ENCODE assay signal across 8 cellular contexts in genomic region chr9:128503870-128504269, GRCh38. TPM values are rescaled to one million over a fixed set of nuclear protein-coding genes. Genes with fewer than 3 reads are reported as not detected.
A peak's percentile ranks its signal among the peaks of the same experiment; 100 is the strongest.
DNase-seq lines count a peak whose midpoint lies in the region; ATAC-seq, FAIRE-seq and TF ChIP-seq lines count a peak whose summit lies in the region.

No MANE protein-coding gene starts in this region.

- peak overlapping the region; percentile 82 for H3K4me3 ChIP-seq in BJ (ENCODE audit: low read depth, low read length)
- H3K4me3 ChIP-seq in HL-60 (replicated peaks; ENCODE audit: insufficient read depth, low read length): peak overlapping the region; percentile 79; the same call in 1 of the 2 replicates
- peak overlapping the region; percentile 93 to 99 for H3K4me3 ChIP-seq in kidney (ENCODE audit: low read length in 2 of 2)
- peak overlapping the region; percentile 62 for H3K4me3 ChIP-seq in suprapubic skin

- peak overlapping the region in 1 of 2 donors; percentile 16 for H3K9ac ChIP-seq in kidney (ENCODE audit: low read length in 2 of 2)

- H3K4me1 Mint-ChIP-seq in activated naive CD8-positive, alpha-beta T cell treated with anti-CD3 and anti-CD28 coated beads, Interleukin-2, amount 10 ng/mL, durations not matched to agents 7 days and 5 days: peaks cover 21% of the 10 kb centered on the region

- no peak for ATAC-seq in activated naive CD8-positive, alpha-beta T cell treated with anti-CD3 and anti-CD28 coated beads, Interleukin-2, amount 10 ng/mL, durations not matched to agents 7 days and 5 days (ENCODE audit: low read depth)
- ATAC-seq in GM18868 (IDR thresholded peaks at IDR 0.05; ENCODE audit: unreplicated experiment): no peak

- TF ChIP-seq EP300 in suprapubic skin (IDR thresholded peaks at IDR 0.05): no peak

- H3K4me1 ChIP-seq in kidney (ENCODE audit: control insufficient read depth in 1 of 2, insufficient read depth in 1 of 2, low read depth in 1 of 2, low read length in 2 of 2) (peaks cover 5 to 10% of the 10 kb centered on the region in 2 donors), suprapubic skin (peaks cover 29% of the 10 kb centered on the region)

- intact Hi-C loops in kidney (cut with DNase I): no loop called here

- DNase-seq in BJ (ENCODE audit: low read depth) (no peak), HL-60 (ENCODE audit: low read depth in 1 of 2, low spot score in 1 of 2) (peak in 1 of 2 experiments; percentile 15), kidney (no peak), suprapubic skin (ENCODE audit: low spot score in 2 of 2) (no peak), NCI-H2107 treated with DMSO at 0.1 percent for 48 hours (lab: John Stamatoyannopoulos, UW; ENCODE audit: unreplicated experiment) (no peak)
- no peak for DNase-seq in activated naive CD8-positive, alpha-beta T cell treated with anti-CD3 and anti-CD28 coated beads, Interleukin-2, amount 10 ng/mL, durations not matched to agents 7 days and 5 days
- no peak for DNase-seq in effector CD8-positive, alpha-beta T cell (lab: John Stamatoyannopoulos, UW)

- H3K27ac ChIP-seq in HL-60 (replicated peaks) (peak overlapping the region; percentile 82), kidney (ENCODE audit: low read depth in 2 of 2, low read length in 2 of 2) (no peak overlapping the region), suprapubic skin (no peak overlapping the region)

- peak overlapping the region; percentile 100 for H3K4me3 Mint-ChIP-seq in activated naive CD8-positive, alpha-beta T cell treated with anti-CD3 and anti-CD28 coated beads, Interleukin-2, amount 10 ng/mL, durations not matched to agents 7 days and 5 days

- H3K27me3 Mint-ChIP-seq in activated naive CD8-positive, alpha-beta T cell treated with anti-CD3 and anti-CD28 coated beads, Interleukin-2, amount 10 ng/mL, durations not matched to agents 7 days and 5 days: no peaks in the 10 kb centered on the region

- no peaks in the 10 kb centered on the region for H3K9me3 ChIP-seq in kidney (ENCODE audit: control insufficient read depth in 1 of 2, low read length in 2 of 2)
- H3K9me3 ChIP-seq in suprapubic skin: no peaks in the 10 kb centered on the region

- peaks cover 7% of the 10 kb centered on the region for H3K36me3 ChIP-seq in BJ (ENCODE audit: control insufficient read depth, insufficient read depth, low read length)
- H3K36me3 ChIP-seq in kidney (ENCODE audit: control insufficient read depth in 1 of 2, insufficient read depth in 2 of 2, low read length in 2 of 2): peaks cover under 1 to 5% of the 10 kb centered on the region in 2 donors
- peaks cover 16% of the 10 kb centered on the region for H3K36me3 ChIP-seq in suprapubic skin

- TF ChIP-seq CTCF in BJ (IDR thresholded peaks at IDR 0.05; ENCODE audit: insufficient read depth, low read depth, low read length): no peak
- no peak for TF ChIP-seq CTCF in HL-60 (IDR thresholded peaks at IDR 0.05; ENCODE audit: insufficient read depth, low read length)
- no peak for TF ChIP-seq CTCF in kidney (IDR thresholded peaks at IDR 0.05; ENCODE audit: borderline replicate concordance, extremely low read depth, insufficient read depth)
- TF ChIP-seq CTCF in suprapubic skin (IDR thresholded peaks at IDR 0.05): no peak

- POLR2A ChIA-PET in BJ (lab: Charles Lee): no interaction called here
- POLR2A ChIA-PET in activated naive CD8-positive, alpha-beta T cell treated with anti-CD3 and anti-CD28 coated beads, Interleukin-2, amount 10 ng/mL, durations not matched to agents 7 days and 5 days (lab: Charles Lee): interaction anchor here (0.6 to 2.1 kb wide), 2 partner anchors 48 to 834 kb away, joined by 3 to 16 read pairs; partner anchors contain the start of gene SPTAN1

- no peaks in the 10 kb centered on the region for H3K9me3 Mint-ChIP-seq in activated naive CD8-positive, alpha-beta T cell treated with anti-CD3 and anti-CD28 coated beads, Interleukin-2, amount 10 ng/mL, durations not matched to agents 7 days and 5 days

- H3K27ac Mint-ChIP-seq in activated naive CD8-positive, alpha-beta T cell treated with anti-CD3 and anti-CD28 coated beads, Interleukin-2, amount 10 ng/mL, durations not matched to agents 7 days and 5 days: peak overlapping the region; percentile 65

- H3K36me3 Mint-ChIP-seq in activated naive CD8-positive, alpha-beta T cell treated with anti-CD3 and anti-CD28 coated beads, Interleukin-2, amount 10 ng/mL, durations not matched to agents 7 days and 5 days: peaks cover 9% of the 10 kb centered on the region

- TF ChIP-seq POLR2A in suprapubic skin (IDR thresholded peaks at IDR 0.05): no peak

- H3K27me3 ChIP-seq in BJ (ENCODE audit: control insufficient read depth, insufficient read depth, low read length) (no peaks in the 10 kb centered on the region), HL-60 (ENCODE audit: insufficient read depth, poor library complexity, severe bottlenecking) (no peaks in the 10 kb centered on the region), suprapubic skin (no peaks in the 10 kb centered on the region)

- WGBS in suprapubic skin: 22% methylated on average over 11 of the region's 11 CpGs

- FAIRE-seq in kidney (lab: Jason Lieb, UNC): no peak

- CTCF ChIA-PET in BJ (lab: Yijun Ruan, JAX): interaction anchor here (0.8 kb wide), 1 partner anchor 162 kb away, joined by 3 read pairs; no protein-coding TSS in a partner anchor

RNA-seq across cellular contexts. Expression of gene GLE1, which starts 0.6 kb away (rescaled TPM):
- polyA plus RNA-seq in BJ (2011; rRNA removed) (22.0 and 25.0 TPM in 2 replicates), kidney (ENCODE audit: insufficient read depth, low read depth, low replicate concordance) (15.6 TPM)
- 15.7 and 23.0 TPM in 2 replicates for polyA minus RNA-seq in BJ (2011; rRNA and poly(A)+ RNA removed)
- 10 to 100 TPM; 39.3 to 41.6 TPM for total RNA-seq in activated naive CD8-positive, alpha-beta T cell treated with anti-CD3 and anti-CD28 coated beads, Interleukin-2, amount 10 ng/mL, durations not matched to agents 7 days and 5 days
- total RNA-seq in kidney (22.8 TPM), suprapubic skin (10 to 100 TPM; 27.5 to 39.6 (median 28.5) TPM)

RNA-seq across cellular contexts. Expression of gene ODF2, which starts 48.1 kb away (rescaled TPM):
- polyA plus RNA-seq in BJ (2011; rRNA removed) (16.3 and 21.5 TPM in 2 replicates), kidney (ENCODE audit: insufficient read depth, low read depth, low replicate concordance) (10.6 TPM)
- 9.3 and 12.7 TPM in 2 replicates for polyA minus RNA-seq in BJ (2011; rRNA and poly(A)+ RNA removed)
- total RNA-seq in activated naive CD8-positive, alpha-beta T cell treated with anti-CD3 and anti-CD28 coated beads, Interleukin-2, amount 10 ng/mL, durations not matched to agents 7 days and 5 days: 10 to 100 TPM; 64.9 to 65.0 TPM
- total RNA-seq in kidney (23.6 TPM), suprapubic skin (10 to 100 TPM; 20.8 to 28.2 (median 24.7) TPM)

RNA-seq across cellular contexts. Expression of gene SPTAN1, which starts 48.5 kb away (rescaled TPM):
- polyA plus RNA-seq in BJ (2011; rRNA removed) (201 and 317 TPM in 2 replicates), kidney (ENCODE audit: insufficient read depth, low read depth, low replicate concordance) (210 TPM)
- 561 and 622 TPM in 2 replicates for polyA minus RNA-seq in BJ (2011; rRNA and poly(A)+ RNA removed)
- total RNA-seq in activated naive CD8-positive, alpha-beta T cell treated with anti-CD3 and anti-CD28 coated beads, Interleukin-2, amount 10 ng/mL, durations not matched to agents 7 days and 5 days: 100 to 1,000 TPM; 355 to 358 TPM
- total RNA-seq in kidney (354 TPM), suprapubic skin (100 to 1,000 TPM; 251 to 476 (median 354) TPM)
